Comparison of ENCODE assay signal across 1 cellular context in genomic region chr19:45468803-45469131, GRCh38.
A peak's percentile ranks its signal among the peaks of the same experiment; 100 is the strongest.
TF ChIP-seq lines count a peak whose summit lies in the region.

No MANE protein-coding gene starts in this region.

TF ChIP-seq in HepG2, 621 proteins besides CTCF, POLR2A, EP300 and RAD21:
- TF ChIP-seq HNF4G (IDR thresholded peaks at IDR 0.05; ENCODE audit: borderline replicate concordance, low read depth, low read length) (peak; percentile 22; the same call in 1 of the 2 replicates), HNF4G (CRISPR knock-in tag; IDR thresholded peaks at IDR 0.05; ENCODE audit: borderline replicate concordance, low read depth) (no peak), ZNF724P (CRISPR knock-in tag; IDR thresholded peaks at IDR 0.05; ENCODE audit: borderline replicate concordance) (0 out of 2 replicates have a peak, but pooled peaks have one; percentile 15), ZNF597 (CRISPR knock-in tag; IDR thresholded peaks at IDR 0.05) (no peak), GZF1 (CRISPR knock-in tag; IDR thresholded peaks at IDR 0.05) (0 out of 2 replicates have a peak, but pooled peaks have one; percentile 19), ZNF510 (CRISPR knock-in tag; IDR thresholded peaks at IDR 0.05; ENCODE audit: low read depth) (no peak), ZSCAN31 (CRISPR knock-in tag; IDR thresholded peaks at IDR 0.05; ENCODE audit: low read depth) (no peak), FOXO1 (CRISPR knock-in tag; IDR thresholded peaks at IDR 0.05) (peak; percentile 26; the same call in 1 of the 2 replicates), CCDC6 (CRISPR knock-in tag; IDR thresholded peaks at IDR 0.05) (0 out of 2 replicates have a peak, but pooled peaks have one; percentile 61), ZNF44 (CRISPR knock-in tag; IDR thresholded peaks at IDR 0.05) (no peak), ZFP82 (CRISPR knock-in tag; IDR thresholded peaks at IDR 0.05; ENCODE audit: borderline replicate concordance) (0 out of 2 replicates have a peak, but pooled peaks have one; percentile 41), THAP9 (CRISPR knock-in tag; IDR thresholded peaks at IDR 0.05; ENCODE audit: borderline replicate concordance) (no peak), HMGA1 (CRISPR knock-in tag; conservative IDR thresholded peaks at IDR 0.05) (no peak), GRHL1 (CRISPR knock-in tag; conservative IDR thresholded peaks at IDR 0.05) (no peak), ZNF281 (CRISPR knock-in tag; IDR thresholded peaks at IDR 0.05; ENCODE audit: borderline replicate concordance) (0 out of 2 replicates have a peak, but pooled peaks have one; percentile 34), ZMYM2 (CRISPR knock-in tag; IDR thresholded peaks at IDR 0.05) (0 out of 2 replicates have a peak, but pooled peaks have one; percentile 46), STAT6 (CRISPR knock-in tag; IDR thresholded peaks at IDR 0.05; ENCODE audit: borderline replicate concordance) (no peak), KMT2B (CRISPR knock-in tag; IDR thresholded peaks at IDR 0.05) (no peak), NONO (IDR thresholded peaks at IDR 0.05) (no peak), NONO (CRISPR knock-in tag; conservative IDR thresholded peaks at IDR 0.05) (peak; percentile 44), MAFK (conservative IDR thresholded peaks at IDR 0.05 in 1 of 2, IDR thresholded peaks at IDR 0.05 in 1 of 2; ENCODE audit: low read length in 2 of 2) (no peak), HOXA5 (CRISPR knock-in tag; IDR thresholded peaks at IDR 0.05) (0 out of 2 replicates have a peak, but pooled peaks have one; percentile 35), ZNF891 (CRISPR knock-in tag; IDR thresholded peaks at IDR 0.05) (peak; percentile 5; the same call in 1 of the 2 replicates), ZNF777 (CRISPR knock-in tag; IDR thresholded peaks at IDR 0.05) (no peak), HOXA9 (CRISPR knock-in tag; IDR thresholded peaks at IDR 0.05; ENCODE audit: borderline replicate concordance) (0 out of 2 replicates have a peak, but pooled peaks have one; percentile 25), CENPT (CRISPR knock-in tag; IDR thresholded peaks at IDR 0.05; ENCODE audit: low read depth) (no peak), MIXL1 (CRISPR knock-in tag; IDR thresholded peaks at IDR 0.05) (no peak), SNAI1 (CRISPR knock-in tag; IDR thresholded peaks at IDR 0.05; ENCODE audit: borderline replicate concordance) (0 out of 2 replicates have a peak, but pooled peaks have one; percentile 45)
